8 cellular contexts compared by ENCODE assay signal in the genomic region with DNA sequence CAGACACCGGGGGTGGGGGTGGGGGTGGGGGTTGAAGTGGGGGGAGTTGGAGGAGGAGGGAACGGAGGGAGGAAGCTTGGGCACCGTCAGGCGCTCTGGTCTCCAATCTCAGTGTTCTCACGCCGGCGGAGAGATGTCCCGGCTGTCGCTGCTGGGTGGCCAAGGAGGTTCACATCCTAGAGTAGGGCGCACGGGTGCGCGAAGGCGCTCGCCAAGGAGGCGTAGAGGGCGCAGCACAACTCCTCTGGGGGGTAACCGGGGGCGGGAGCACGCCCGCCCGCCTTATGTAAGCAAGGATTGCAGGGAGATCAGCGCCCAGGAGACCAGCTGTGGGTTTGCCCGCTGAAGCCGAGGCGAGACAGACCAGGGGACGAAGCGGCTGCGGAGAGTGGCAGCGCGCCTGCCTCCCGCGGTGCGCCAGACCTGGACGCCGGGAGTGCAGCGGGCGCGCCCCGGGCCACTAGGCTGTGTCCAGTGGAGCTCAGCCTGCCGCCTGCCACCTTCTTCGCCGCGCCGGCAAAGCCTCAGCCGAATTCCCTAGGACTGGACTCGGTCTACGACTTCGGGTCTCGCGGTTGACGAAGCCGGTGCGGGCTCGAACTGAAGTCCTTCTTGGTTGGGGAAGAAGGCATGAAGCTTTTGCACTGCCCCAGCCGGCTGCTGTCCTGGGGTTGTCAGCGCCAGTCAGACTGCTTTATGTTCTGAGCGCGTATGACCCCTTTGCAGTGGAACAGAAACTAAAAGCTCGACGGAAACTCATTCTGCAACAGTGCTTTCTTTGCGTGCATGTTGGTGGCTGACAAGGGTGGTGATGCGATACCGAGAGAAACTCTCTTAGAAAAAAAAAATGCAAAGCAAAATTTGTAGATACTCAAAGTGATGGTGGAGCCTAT. TPM values are rescaled to one million over a fixed set of nuclear protein-coding genes. Genes with fewer than 3 reads are reported as not detected.
DNase-seq lines count a peak whose midpoint lies in the region; ATAC-seq and TF ChIP-seq lines count a peak whose summit lies in the region.

No MANE protein-coding gene starts in this region.

- H3K27ac Mint-ChIP-seq in activated CD4-positive, alpha-beta T cell treated with anti-CD3 and anti-CD28 coated beads for 36 hours = no peak overlapping the region

- POLR2A ChIA-PET in activated CD4-positive, alpha-beta T cell treated with anti-CD3 and anti-CD28 coated beads for 36 hours (lab: Charles Lee) = interaction anchor here (0.7 kb wide), 1 partner anchor 1210 kb away, joined by 3 read pairs; no protein-coding TSS in a partner anchor
- POLR2A ChIA-PET in HEK293T (lab: Yijun Ruan, JAX) = interaction anchor here (1.0 to 2.5 kb wide), 6 partner anchors 9 to 83 kb away, joined by 3 to 15 read pairs (median 4); no protein-coding TSS in a partner anchor

- H2AFZ ChIP-seq in smooth muscle cell (ENCODE audit: low read depth) = peak overlapping the region; percentile 97

- no peaks in the 10 kb centered on the region for H3K36me3 ChIP-seq in kidney epithelial cell (ENCODE audit: control insufficient read depth, insufficient read depth, low read length)
- no peaks in the 10 kb centered on the region for H3K36me3 ChIP-seq in smooth muscle cell (ENCODE audit: low read depth)

- H3K4me1 ChIP-seq in smooth muscle cell (ENCODE audit: low read depth) = peaks cover 18% of the 10 kb centered on the region

- intact Hi-C loops in activated CD4-positive, alpha-beta T cell treated with anti-CD3 and anti-CD28 coated beads for 36 hours (cut with DNase I, micrococcal nuclease) = no loop called here

- H3K4me3 ChIP-seq in kidney epithelial cell (ENCODE audit: low read depth, low read length) = peak overlapping the region; percentile 77
- peak overlapping the region; percentile 90 for H3K4me3 ChIP-seq in smooth muscle cell

- 1% methylated on average over 62 of the region's 64 CpGs for WGBS in smooth muscle cell (ENCODE audit: low lambda C conversion rate)

- peak; percentile 85 for ATAC-seq in activated CD4-positive, alpha-beta T cell treated with anti-CD3 and anti-CD28 coated beads for 36 hours

- TF ChIP-seq CTCF in kidney epithelial cell (IDR thresholded peaks at IDR 0.05; ENCODE audit: insufficient read depth, low read length, poor library complexity, severe bottlenecking) (no peak), smooth muscle cell (IDR thresholded peaks at IDR 0.05; ENCODE audit: borderline replicate concordance, insufficient read depth, poor library complexity, severe bottlenecking) (no peak)

- peaks cover 58% of the 10 kb centered on the region for H3K79me2 ChIP-seq in smooth muscle cell (ENCODE audit: low read depth)

- H3K27me3 ChIP-seq in kidney epithelial cell (ENCODE audit: control insufficient read depth, insufficient read depth, low read length) (peaks cover 8% of the 10 kb centered on the region), smooth muscle cell (ENCODE audit: low read depth) (no peaks in the 10 kb centered on the region)

- CTCF ChIA-PET in activated CD4-positive, alpha-beta T cell treated with anti-CD3 and anti-CD28 coated beads for 36 hours (lab: Charles Lee) = no interaction called here
- CTCF ChIA-PET in HEK293T (lab: Yijun Ruan, JAX) = interaction anchor here (0.9 to 1.2 kb wide), 2 partner anchors 13 to 87 kb away, joined by 3 to 4 read pairs; no protein-coding TSS in a partner anchor

- H3K27ac ChIP-seq in caudate nucleus (ENCODE audit: low read depth, low read length) (peak overlapping the region; percentile 97), smooth muscle cell (ENCODE audit: low read depth) (peak overlapping the region; percentile 61)

- peak overlapping the region; percentile 66 for H3K4me3 Mint-ChIP-seq in activated CD4-positive, alpha-beta T cell treated with anti-CD3 and anti-CD28 coated beads for 36 hours

- H4K20me1 ChIP-seq in smooth muscle cell (ENCODE audit: low read depth) = no peaks in the 10 kb centered on the region

- no peaks in the 10 kb centered on the region for H3K9me3 Mint-ChIP-seq in activated CD4-positive, alpha-beta T cell treated with anti-CD3 and anti-CD28 coated beads for 36 hours (ENCODE audit: low read depth)

- peak overlapping the region; percentile 86 for H3K4me2 ChIP-seq in smooth muscle cell

- H3K9me3 ChIP-seq in smooth muscle cell (replicated peaks; ENCODE audit: low read depth) = no peaks in the 10 kb centered on the region

- peaks cover 56% of the 10 kb centered on the region for H3K27me3 Mint-ChIP-seq in activated CD4-positive, alpha-beta T cell treated with anti-CD3 and anti-CD28 coated beads for 36 hours

- peak overlapping the region; percentile 47 for H3K9ac ChIP-seq in smooth muscle cell (ENCODE audit: low read depth)

- peaks cover 20% of the 10 kb centered on the region for H3K4me1 Mint-ChIP-seq in activated CD4-positive, alpha-beta T cell treated with anti-CD3 and anti-CD28 coated beads for 36 hours

- peaks cover 19% of the 10 kb centered on the region for H3F3A ChIP-seq in smooth muscle cell (ENCODE audit: low read depth)

- peak; percentile 59 for DNase-seq in activated CD4-positive, alpha-beta T cell treated with anti-CD3 and anti-CD28 coated beads for 36 hours
- DNase-seq in activated CD4-positive, alpha-beta T cell treated with anti-CD3 and anti-CD28 coated beads, Interleukin-2, amount 50 U/mL, for 1 hour = no peak
- no peak for DNase-seq in HEK293T (ENCODE audit: extremely low spot score)
- DNase-seq in NCI-H69 (lab: John Stamatoyannopoulos, UW) = peak; percentile 37
- DNase-seq in caudate nucleus (lab: John Stamatoyannopoulos, UW) = peak in 56 of 61 donors; percentile 9 to 96 (median 82)
- no peak for DNase-seq in kidney epithelial cell (ENCODE audit: low read depth)
- DNase-seq in smooth muscle cell (lab: John Stamatoyannopoulos, UW; ENCODE audit: unreplicated experiment) = peak; percentile 62
- DNase-seq in NCI-H1048 (lab: John Stamatoyannopoulos, UW) = no peak

- no peaks in the 10 kb centered on the region for H3K36me3 Mint-ChIP-seq in activated CD4-positive, alpha-beta T cell treated with anti-CD3 and anti-CD28 coated beads for 36 hours (ENCODE audit: low read depth)

TF ChIP-seq in HEK293T, 16 proteins besides CTCF, POLR2A, EP300 and RAD21:
- TF ChIP-seq ARNT (IDR thresholded peaks at IDR 0.05) (no peak), BHLHE40 (IDR thresholded peaks at IDR 0.05; ENCODE audit: borderline replicate concordance) (no peak), L3MBTL2 (conservative IDR thresholded peaks at IDR 0.05) (0 out of 2 replicates have a peak, but pooled peaks have one; percentile 23)
- TF ChIP-seq, protein P1, sequence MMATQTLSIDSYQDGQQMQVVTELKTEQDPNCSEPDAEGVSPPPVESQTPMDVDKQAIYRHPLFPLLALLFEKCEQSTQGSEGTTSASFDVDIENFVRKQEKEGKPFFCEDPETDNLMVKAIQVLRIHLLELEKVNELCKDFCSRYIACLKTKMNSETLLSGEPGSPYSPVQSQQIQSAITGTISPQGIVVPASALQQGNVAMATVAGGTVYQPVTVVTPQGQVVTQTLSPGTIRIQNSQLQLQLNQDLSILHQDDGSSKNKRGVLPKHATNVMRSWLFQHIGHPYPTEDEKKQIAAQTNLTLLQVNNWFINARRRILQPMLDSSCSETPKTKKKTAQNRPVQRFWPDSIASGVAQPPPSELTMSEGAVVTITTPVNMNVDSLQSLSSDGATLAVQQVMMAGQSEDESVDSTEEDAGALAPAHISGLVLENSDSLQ (IDR thresholded peaks at IDR 0.05) = no peak

RNA-seq across cellular contexts. Expression of gene UNC5C, which starts 0.7 kb away (rescaled TPM):
- under 1 TPM in 1 of 2 experiments, not detected in 1; 0.07 TPM for total RNA-seq in activated CD4-positive, alpha-beta T cell treated with anti-CD3 and anti-CD28 coated beads for 36 hours
- total RNA-seq in kidney epithelial cell (2.6 and 2.8 TPM in 2 replicates), smooth muscle cell (15.6 and 15.7 TPM in 2 replicates)
- 2.0 and 5.7 TPM in 2 replicates for polyA plus RNA-seq in smooth muscle cell

Comparison
In these comparisons a context has a peak if more than half of its experiments do, and no peak if none do; other contexts are left out.
1. DNase-seq: peak in activated CD4-positive, alpha-beta T cell treated with anti-CD3 and anti-CD28 coated beads for 36 hours (single experiment), NCI-H69 (single experiment), caudate nucleus (56 of 61) and smooth muscle cell (single experiment); none in activated CD4-positive, alpha-beta T cell treated with anti-CD3 and anti-CD28 coated beads, Interleukin-2, amount 50 U/mL, for 1 hour (single experiment), HEK293T (single experiment), kidney epithelial cell (single experiment) and NCI-H1048 (single experiment).